Comparison of ENCODE assay signal across 20 cellular contexts in genomic region chr4:96315815-96316214, GRCh38.
DNase-seq lines count a peak whose midpoint lies in the region; ATAC-seq and TF ChIP-seq lines count a peak whose summit lies in the region.
"Had no signal": no experiment of that assay in that cellular context is flagged by ENCODE, and none has a peak within 500 bp of the region (broad histone marks: within the 10 kb centered on the region; RNA-seq: fewer than 3 reads in every experiment).

No MANE protein-coding gene starts in this region.

- H3K4me1 ChIP-seq in HEK293 (ENCODE audit: control insufficient read depth, insufficient read depth, low read length) (no peaks in the 10 kb centered on the region), RWPE2 (ENCODE audit: insufficient read depth, poor library complexity, severe bottlenecking) (no peaks in the 10 kb centered on the region)
- H3K4me1 ChIP-seq: lower lobe of right lung, tibial artery had no signal

- peak; percentile 56; the same call in 1 of the 3 replicates for ATAC-seq in RWPE2 (ENCODE audit: low read depth)
- no peak for ATAC-seq in GM19023 (IDR thresholded peaks at IDR 0.05; ENCODE audit: unreplicated experiment)
- no peak for ATAC-seq in HG02759 (IDR thresholded peaks at IDR 0.05; ENCODE audit: unreplicated experiment)
- ATAC-seq: GM12878; HepG2; lower lobe of right lung; Right ventricle myocardium inferior; stimulated activated naive CD8-positive, alpha-beta T cell treated with anti-CD3 and anti-CD28 coated beads, Interleukin-15, Interleukin-2, amounts not matched to agents 100 U/mL and 50 U/mL, for 24 hours had no signal

- H3K4me3 ChIP-seq in HEK293 (ENCODE audit: low read depth, low read length) (no peak overlapping the region), RWPE2 (ENCODE audit: severe bottlenecking) (no peak overlapping the region)
- H3K4me3 ChIP-seq: GM12878, lower lobe of right lung, MG63, tibial artery had no signal

- no peak for DNase-seq in RWPE2 (ENCODE audit: low spot score)
- DNase-seq in glomerular visceral epithelial cell (ENCODE audit: extremely low spot score) = peak; percentile 4
- DNase-seq in retina = peak; percentile 23
- no peak for DNase-seq in globus pallidus (ENCODE audit: low spot score)
- DNase-seq: activated gamma-delta T cell; amniotic stem cell; H7; head of caudate nucleus; lower lobe of right lung; MG63; NCI-H146; stimulated activated naive CD8-positive, alpha-beta T cell treated with anti-CD3 and anti-CD28 coated beads, Interleukin-15, Interleukin-2, amounts not matched to agents 100 U/mL and 50 U/mL, for 24 hours; T-helper 1 cell; tibial artery had no signal

- POLR2A ChIA-PET in HEK293 (lab: Yijun Ruan, JAX) = no interaction called here

- H3K9me3 ChIP-seq in HEK293 (ENCODE audit: control insufficient read depth, insufficient read depth, low read depth, low read length) (no peaks in the 10 kb centered on the region), RWPE2 (ENCODE audit: severe bottlenecking) (no peaks in the 10 kb centered on the region)
- H3K9me3 ChIP-seq: lower lobe of right lung, MG63, tibial artery had no signal

- no peak for TF ChIP-seq CTCF in HEK293 (tag by site-specific recombination; IDR thresholded peaks at IDR 0.05)
- no peak for TF ChIP-seq CTCF in RWPE2 (IDR thresholded peaks at IDR 0.05; ENCODE audit: poor library complexity, severe bottlenecking)

- no peaks in the 10 kb centered on the region for H3K27me3 ChIP-seq in RWPE2 (ENCODE audit: insufficient read depth, poor library complexity, severe bottlenecking)
- H3K27me3 ChIP-seq: MG63, tibial artery had no signal

- H3K36me3 ChIP-seq in HEK293 (ENCODE audit: control insufficient read depth in 2 of 2, insufficient read depth in 1 of 2, low read length in 2 of 2) (no peaks in the 10 kb centered on the region), RWPE2 (ENCODE audit: low read depth) (no peaks in the 10 kb centered on the region)
- H3K36me3 ChIP-seq: lower lobe of right lung, MG63, tibial artery had no signal

- CTCF ChIA-PET in HEK293 (lab: Yijun Ruan, JAX) = no interaction called here

- no peak overlapping the region for H3K27ac ChIP-seq in HEK293 (ENCODE audit: extremely low read depth, low read depth, low read length)
- no peak overlapping the region for H3K27ac ChIP-seq in RWPE2 (ENCODE audit: poor library complexity, severe bottlenecking)
- H3K27ac ChIP-seq: lower lobe of right lung, tibial artery had no signal

TF ChIP-seq in HEK293, 187 proteins besides CTCF, POLR2A, EP300 and RAD21:
- TF ChIP-seq REST (tag by site-specific recombination; IDR thresholded peaks at IDR 0.05) = peak; percentile 63
- no peak for TF ChIP-seq ZNF624 (tag by site-specific recombination; IDR thresholded peaks at IDR 0.05)
- TF ChIP-seq ZNF558 (tag by site-specific recombination; IDR thresholded peaks at IDR 0.05) = no peak
- TF ChIP-seq ZNF791 (tag by site-specific recombination; IDR thresholded peaks at IDR 0.05) = no peak
- no peak for TF ChIP-seq ZNF174 (tag by site-specific recombination; IDR thresholded peaks at IDR 0.05)

Comparison
In these comparisons a context has a peak if more than half of its experiments do, and no peak if none do; other contexts are left out.
1. DNase-seq: peak in glomerular visceral epithelial cell (single experiment) and retina (single experiment); none in RWPE2 (single experiment) and globus pallidus (single experiment).